Comparison of ENCODE assay signal across 38 cellular contexts in genomic region chr3:150995510-150995909, GRCh38. TPM values are rescaled to one million over a fixed set of nuclear protein-coding genes. Genes with fewer than 3 reads are reported as not detected.
"Had no signal": no experiment of that assay in that cellular context is flagged by ENCODE, and none has a peak within 500 bp of the region (broad histone marks: within the 10 kb centered on the region; RNA-seq: fewer than 3 reads in every experiment).

No MANE protein-coding gene starts in this region.

- H3K4me3 ChIP-seq: MG63 had no signal

- H3K36me3 ChIP-seq: MG63 had no signal

- DNase-seq: Kasumi-1, MG63, MM.1S, MV-4-11, NCI-H1048, NCI-H1092, NCI-H1092 treated with DMSO at 0.1 percent for 48 hours, NCI-H1105, NCI-H1105 treated with DMSO at 0.1 percent for 48 hours, NCI-H1417, NCI-H1417 treated with DMSO at 0.1 percent for 48 hours, NCI-H1436, NCI-H1436 treated with DMSO at 0.1 percent for 48 hours, NCI-H146, NCI-H1694, NCI-H1694 treated with DMSO at 0.1 percent for 48 hours, NCI-H187, NCI-H187 treated with DMSO at 0.1 percent for 48 hours, NCI-H1930, NCI-H2029, NCI-H2029 treated with DMSO at 0.1 percent for 48 hours, NCI-H2081, NCI-H2081 treated with DMSO at 0.1 percent for 48 hours, NCI-H2107, NCI-H2171, NCI-H2171 treated with DMSO at 0.1 percent for 48 hours, NCI-H2227 treated with DMSO at 0.1 percent for 48 hours, NCI-H226, NCI-H345, NCI-H446, NCI-H446 treated with DMSO at 0.1 percent for 48 hours, NCI-H510A, NCI-H510A treated with DMSO at 0.1 percent for 48 hours, NCI-H524 had no signal

- H3K9me3 ChIP-seq: MG63 had no signal

RNA-seq across cellular contexts. Expression of gene CLRN1, which starts 23.0 kb away (rescaled TPM):
- total RNA-seq: LHCN-M2, M059J, MCF 10A, NCI-H460 had no signal
